ENCODE assay signal across 23 cellular contexts in genomic region chr2:226771067-226771466, GRCh38. TPM values are rescaled to one million over a fixed set of nuclear protein-coding genes. Genes with fewer than 3 reads are reported as not detected.
DNase-seq lines count a peak whose midpoint lies in the region; ATAC-seq and TF ChIP-seq lines count a peak whose summit lies in the region.
"Had no signal": no experiment of that assay in that cellular context is flagged by ENCODE, and none has a peak within 500 bp of the region (broad histone marks: within the 10 kb centered on the region; RNA-seq: fewer than 3 reads in every experiment).

No MANE protein-coding gene starts in this region.

- peaks cover 0 to 24% of the 10 kb centered on the region in 2 experiments; a peak in 3 of 4 replicates for H3K36me3 ChIP-seq in HCT116 (ENCODE audit: control insufficient read depth in 1 of 2, insufficient read depth in 2 of 2, low read length in 2 of 2)
- H3K36me3 ChIP-seq in right atrium auricular region, result no peaks in the 10 kb centered on the region
- no peaks in the 10 kb centered on the region for H3K36me3 ChIP-seq in rectal smooth muscle tissue (ENCODE audit: control insufficient read depth, insufficient read depth, low read length)
- H3K36me3 ChIP-seq: brain microvascular endothelial cell, neural progenitor cell, uterus had no signal

- H3K9me3 Mint-ChIP-seq in activated naive CD8-positive, alpha-beta T cell (ENCODE audit: low read depth), result peaks cover 15% of the 10 kb centered on the region

- H3K9me2 ChIP-seq in HCT116 (ENCODE audit: insufficient read depth), result no peaks in the 10 kb centered on the region

- ATAC-seq in HCT116, result no peak
- ATAC-seq: activated naive CD4-positive, alpha-beta T cell treated with anti-CD3 and anti-CD28 coated beads, Interleukin-2, amount 50 U/mL, for 72 hours; gastroesophageal sphincter had no signal

- no peak for TF ChIP-seq POLR2A in HCT116 (IDR thresholded peaks at IDR 0.05; ENCODE audit: borderline replicate concordance, extremely low read depth, insufficient read depth, insufficient read length)

- peak overlapping the region; percentile 47 for H3K27ac Mint-ChIP-seq in activated naive CD8-positive, alpha-beta T cell
- H3K27ac Mint-ChIP-seq: activated naive CD4-positive, alpha-beta T cell treated with anti-CD3 and anti-CD28 coated beads, Interleukin-2, amount 50 U/mL, for 72 hours; activated T-cell treated with anti-CD3 and anti-CD28 coated beads, Interleukin-2, amount 50 U/mL, for 24 hours; neural progenitor cell had no signal

- H3K9me3 ChIP-seq in HCT116 (ENCODE audit: control insufficient read depth in 1 of 2, insufficient read depth in 1 of 2, low read depth in 1 of 2, low read length in 2 of 2) (no peaks in the 10 kb centered on the region), right atrium auricular region (peaks cover 0 to 11% of the 10 kb centered on the region in 2 donors)

- peaks cover 51 to 63% of the 10 kb centered on the region in 2 experiments for H3K4me1 ChIP-seq in HCT116 (ENCODE audit: control insufficient read depth in 1 of 2, insufficient read depth in 2 of 2, low read length in 2 of 2)
- peaks cover 0 to 66% of the 10 kb centered on the region in 2 donors for H3K4me1 ChIP-seq in right atrium auricular region
- H3K4me1 ChIP-seq in rectal smooth muscle tissue (ENCODE audit: control insufficient read depth, insufficient read depth, low read length), result peaks cover 15% of the 10 kb centered on the region
- H3K4me1 ChIP-seq: neural progenitor cell had no signal

- no peak overlapping the region for H3K4me3 ChIP-seq in HCT116 (replicated peaks in 1 of 2; ENCODE audit: low read depth in 1 of 2, low read length in 2 of 2)
- no peak overlapping the region for H3K4me3 ChIP-seq in right atrium auricular region
- no peak overlapping the region for H3K4me3 ChIP-seq in rectal smooth muscle tissue (ENCODE audit: low read length)
- H3K4me3 ChIP-seq: gastroesophageal sphincter, neural progenitor cell, uterus had no signal

- no peak overlapping the region for H2AFZ ChIP-seq in HCT116 (ENCODE audit: low read depth, low read length, poor library complexity, severe bottlenecking)
- H2AFZ ChIP-seq: neural progenitor cell had no signal

- H4K20me1 ChIP-seq in HCT116 (ENCODE audit: insufficient read depth), result no peaks in the 10 kb centered on the region

- H3K27me3 Mint-ChIP-seq in activated naive CD8-positive, alpha-beta T cell, result no peaks in the 10 kb centered on the region
- H3K27me3 Mint-ChIP-seq: activated T-cell treated with anti-CD3 and anti-CD28 coated beads, Interleukin-2, amount 50 U/mL, for 24 hours had no signal

- H3K4me2 ChIP-seq in HCT116 (ENCODE audit: low read length), result no peak overlapping the region
- H3K4me2 ChIP-seq: neural progenitor cell had no signal

- RAD21 ChIA-PET in HCT116 (lab: Charles Lee; ENCODE audit: low non-redundant PET in 1 of 2, low total read pairs in 2 of 2, uncharacterized antibody in 2 of 2, unreplicated experiment in 2 of 2), result no interaction called here

- DNase-seq in HCT116 (ENCODE audit: low read depth, low spot score) (no peak), right atrium auricular region (ENCODE audit: low spot score) (no peak), SW480 (ENCODE audit: low spot score) (no peak), AG08396 (ENCODE audit: low spot score) (no peak), NCI-H345 treated with DMSO at 0.1 percent for 48 hours (lab: John Stamatoyannopoulos, UW; ENCODE audit: unreplicated experiment) (no peak)
- no peak for DNase-seq in stimulated activated CD4-positive, alpha-beta T cell treated with anti-CD3 and anti-CD28 coated beads, Interleukin-2, amount 100 ng/mL, for 24 hours
- DNase-seq: activated CD4-positive, alpha-beta T cell treated with anti-CD3 and anti-CD28 coated beads, Interleukin-2, amount 50 U/mL, for 4 hours; activated T-cell treated with anti-CD3 and anti-CD28 coated beads, Interleukin-2, amount 50 U/mL, for 24 hours; brain microvascular endothelial cell; dermis blood vessel endothelial cell; GOT3; NCI-H1694 treated with DMSO at 0.1 percent for 48 hours; NCI-H446; NK-92 treated with Interleukin-12 subunit alpha and Interleukin-12 subunit beta, amount 100 ng/mL, for 24 hours; stimulated activated naive CD4-positive, alpha-beta T cell treated with Interleukin-2 at 50 U/mL for 16 hours; SW 1271; uterus had no signal

- CTCF ChIA-PET in HCT116 (lab: Charles Lee), result interaction anchor here (2.8 kb wide), 1 partner anchor 10 kb away, joined by 6 read pairs; no protein-coding TSS in a partner anchor

- POLR2A ChIA-PET in HCT116 (lab: Charles Lee), result no interaction called here

- TF ChIP-seq CTCF in HCT116 (IDR thresholded peaks at IDR 0.05 in 2 of 3, conservative IDR thresholded peaks at IDR 0.05 in 1 of 3; ENCODE audit: borderline replicate concordance in 1 of 3, insufficient read depth in 1 of 3, low read depth in 2 of 3, low read length in 2 of 3) (no peak), right atrium auricular region (IDR thresholded peaks at IDR 0.05) (no peak)

- no TSS peak for BruUV-seq in HCT116 (replicated peaks; lab: Mats Ljungman, UMichigan)

- peaks cover 32% of the 10 kb centered on the region for H3K4me1 Mint-ChIP-seq in activated naive CD8-positive, alpha-beta T cell (ENCODE audit: low read depth)

- no peaks in the 10 kb centered on the region for H3K27me3 ChIP-seq in HCT116 (ENCODE audit: insufficient read depth, low read length)
- H3K27me3 ChIP-seq in right atrium auricular region, result no peaks in the 10 kb centered on the region
- no peaks in the 10 kb centered on the region for H3K27me3 ChIP-seq in rectal smooth muscle tissue (ENCODE audit: control insufficient read depth, insufficient read depth, low read length)
- H3K27me3 ChIP-seq: brain microvascular endothelial cell, gastroesophageal sphincter, neural progenitor cell, uterus had no signal

- peaks cover 99% of the 10 kb centered on the region for H3K79me2 ChIP-seq in HCT116 (ENCODE audit: insufficient read depth, low read length)

- no peak for TF ChIP-seq RAD21 in HCT116 (IDR thresholded peaks at IDR 0.05; ENCODE audit: low read depth)

- H3K27ac ChIP-seq in HCT116 (ENCODE audit: low read depth, low read length) (peak overlapping the region; percentile 76), right atrium auricular region (peak overlapping the region; percentile 71 to 82), rectal smooth muscle tissue (ENCODE audit: low read depth, low read length) (peak overlapping the region; percentile 4)
- H3K27ac ChIP-seq: brain microvascular endothelial cell, gastroesophageal sphincter, neural progenitor cell, RWPE1 had no signal

- peaks cover 23% of the 10 kb centered on the region for H3K36me3 Mint-ChIP-seq in activated naive CD8-positive, alpha-beta T cell

- intact Hi-C loops in HCT116 (cut with micrococcal nuclease), result no loop called here

- no peak overlapping the region for H3K4me3 Mint-ChIP-seq in activated naive CD8-positive, alpha-beta T cell
- H3K4me3 Mint-ChIP-seq: activated T-cell treated with anti-CD3 and anti-CD28 coated beads, Interleukin-2, amount 50 U/mL, for 24 hours; neural progenitor cell had no signal

- H3K9ac ChIP-seq in HCT116 (ENCODE audit: low read length) (no peak overlapping the region), rectal smooth muscle tissue (ENCODE audit: low read length) (no peak overlapping the region)
- H3K9ac ChIP-seq: neural progenitor cell had no signal

TF ChIP-seq in HCT116, 20 proteins besides CTCF, POLR2A, EP300 and RAD21 (continues in another document):
- TF ChIP-seq TCF7L2 (IDR thresholded peaks at IDR 0.05; ENCODE audit: borderline replicate concordance, extremely low read depth, insufficient read depth, insufficient read length) (no peak), REST (IDR thresholded peaks at IDR 0.05; ENCODE audit: low read depth) (no peak), EZH2phosphoT487 (IDR thresholded peaks at IDR 0.05; ENCODE audit: borderline replicate concordance) (no peak), CEBPB (IDR thresholded peaks at IDR 0.05; ENCODE audit: low read depth) (no peak), FOSL1 (IDR thresholded peaks at IDR 0.05; ENCODE audit: low read depth) (no peak), ZNF274 (IDR thresholded peaks at IDR 0.05; ENCODE audit: low read depth, low read length) (no peak), EZH2 (IDR thresholded peaks at IDR 0.05) (no peak)

RNA-seq across cellular contexts. Expression of gene IRS1, which starts 28.6 kb away (rescaled TPM):
- total RNA-seq in HCT116 (2021; ENCODE audit: unreplicated experiment), result 88.8 TPM
- 39.4 and 44.1 TPM in 2 replicates for polyA plus RNA-seq in HCT116 (2012)
- total RNA-seq in right atrium auricular region, result 10 to 100 TPM; 14.6 to 15.8 TPM

Comparison
In these comparisons a context has a peak if more than half of its experiments do, and no peak if none do; other contexts are left out.
1. H3K27ac ChIP-seq: peak in every context shown above with its lines; median percentile 76 in right atrium auricular region; 76 in HCT116; 4 in rectal smooth muscle tissue.